Comparison of ENCODE assay signal across 26 cellular contexts in the genomic region with DNA sequence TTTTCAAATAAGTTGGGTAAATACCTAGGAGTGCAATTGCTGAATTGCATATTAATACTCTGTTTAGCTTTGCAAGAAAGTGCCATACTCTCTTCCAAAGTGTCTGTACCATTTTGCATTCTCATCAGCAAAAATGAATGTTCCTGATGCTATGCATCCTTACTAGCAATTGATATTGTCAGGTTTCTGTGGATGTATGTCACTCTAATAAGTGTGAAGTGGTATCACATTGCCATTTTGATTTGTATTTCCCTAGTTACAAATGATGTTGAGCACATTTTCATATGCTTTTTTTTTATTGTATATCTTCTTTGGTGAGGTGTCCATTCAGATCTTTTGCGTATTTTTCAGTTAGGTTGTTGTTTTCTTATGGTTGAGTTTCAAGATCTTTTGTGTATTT.
"Had no signal": no experiment of that assay in that cellular context is flagged by ENCODE, and none has a peak within 500 bp of the region (broad histone marks: within the 10 kb centered on the region; RNA-seq: fewer than 3 reads in every experiment).

No MANE protein-coding gene starts in this region.

- H3K27ac ChIP-seq: colonic mucosa, coronary artery, dorsolateral prefrontal cortex, epithelial cell of prostate, esophagus muscularis mucosa, foreskin keratinocyte, gastrocnemius medialis, gastroesophageal sphincter, heart left ventricle, heart right ventricle had no signal

- H3K9me3 ChIP-seq: colonic mucosa, gastrocnemius medialis, gastroesophageal sphincter had no signal

- FAIRE-seq: colon, endometrium, endothelial cell of umbilical vein, frontal cortex had no signal

- H3K36me3 ChIP-seq: colonic mucosa, esophagus muscularis mucosa, gastrocnemius medialis, gastroesophageal sphincter, heart left ventricle, heart right ventricle had no signal

- H3K4me1 ChIP-seq: colonic mucosa, esophagus muscularis mucosa, foreskin keratinocyte, gastrocnemius medialis, gastroesophageal sphincter, heart left ventricle, heart right ventricle had no signal

- H3K4me3 ChIP-seq: colonic mucosa, coronary artery, dorsolateral prefrontal cortex, esophagus muscularis mucosa, gastrocnemius medialis, gastroesophageal sphincter, heart left ventricle, heart right ventricle had no signal

- H3K27me3 ChIP-seq: colonic mucosa, dorsolateral prefrontal cortex, esophagus muscularis mucosa, foreskin keratinocyte, gastrocnemius medialis, gastroesophageal sphincter, heart left ventricle, heart right ventricle had no signal

- DNase-seq: colonic mucosa; cortex of kidney; dermis blood vessel endothelial cell; dorsolateral prefrontal cortex; effector CD4-positive, alpha-beta T cell; effector CD8-positive, alpha-beta T cell; effector memory CD4-positive, alpha-beta T cell; effector memory CD8-positive, alpha-beta T cell; endodermal cell; erythroblast; foreskin fibroblast; foreskin melanocyte; gastrocnemius medialis; glutamatergic neuron; head of caudate nucleus; heart left ventricle; heart right ventricle had no signal
